25 cellular contexts compared by ENCODE assay signal in the genomic region with DNA sequence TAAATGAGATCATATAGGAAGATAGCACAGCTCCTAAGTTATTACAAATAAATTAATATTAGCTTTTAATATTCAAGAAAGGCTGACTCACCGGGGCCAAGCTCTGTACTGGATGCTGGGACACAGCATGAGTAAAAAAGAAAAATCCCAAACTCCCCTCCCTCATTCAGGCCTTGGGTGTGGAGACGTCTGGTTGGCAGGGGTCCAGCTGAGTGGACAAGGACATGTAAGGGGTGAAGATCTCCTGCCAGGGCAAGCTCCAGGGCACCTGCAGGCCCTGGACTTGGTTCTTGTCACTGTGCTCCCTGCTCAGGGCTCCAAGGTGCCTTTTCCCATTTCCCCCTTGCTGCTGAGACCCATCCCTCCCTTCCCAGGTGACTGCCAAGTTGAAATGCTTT.
DNase-seq lines count a peak whose midpoint lies in the region; ATAC-seq, FAIRE-seq and TF ChIP-seq lines count a peak whose summit lies in the region.
"Had no signal": no experiment of that assay in that cellular context is flagged by ENCODE, and none has a peak within 500 bp of the region (broad histone marks: within the 10 kb centered on the region; RNA-seq: fewer than 3 reads in every experiment).

No MANE protein-coding gene starts in this region.

- H3K36me3 ChIP-seq in bronchial epithelial cell (ENCODE audit: control insufficient read depth, insufficient read depth, low read length) (no peaks in the 10 kb centered on the region), mucosa of rectum (ENCODE audit: control insufficient read depth in 2 of 2, insufficient read depth in 2 of 2, low read length in 2 of 2) (no peaks in the 10 kb centered on the region), subcutaneous abdominal adipose tissue (ENCODE audit: control insufficient read depth in 5 of 5, insufficient read depth in 5 of 5, low read length in 5 of 5) (no peaks in the 10 kb centered on the region)
- H3K36me3 ChIP-seq: ascending aorta had no signal

- H3K9ac ChIP-seq in mucosa of rectum (ENCODE audit: low read depth in 1 of 2, low read length in 2 of 2): no peak overlapping the region
- no peak overlapping the region for H3K9ac ChIP-seq in subcutaneous abdominal adipose tissue (ENCODE audit: low read length in 5 of 5)

- no peak overlapping the region for H3K4me3 ChIP-seq in bronchial epithelial cell (ENCODE audit: low read depth, low read length)
- H3K4me3 ChIP-seq in mucosa of rectum (ENCODE audit: low read length in 2 of 2): no peak overlapping the region
- H3K4me3 ChIP-seq in subcutaneous abdominal adipose tissue (ENCODE audit: low read depth in 1 of 5, low read length in 5 of 5): no peak overlapping the region
- H3K4me3 ChIP-seq: ascending aorta, GM12878 had no signal

- H3K9me3 ChIP-seq in mucosa of rectum (ENCODE audit: control insufficient read depth in 2 of 2, low read length in 2 of 2) (no peaks in the 10 kb centered on the region), subcutaneous abdominal adipose tissue (ENCODE audit: control insufficient read depth in 5 of 5, low read length in 5 of 5) (no peaks in the 10 kb centered on the region)
- H3K9me3 ChIP-seq: ascending aorta had no signal

- H3K4me1 ChIP-seq in mucosa of rectum (ENCODE audit: control insufficient read depth in 2 of 2, insufficient read depth in 2 of 2, low read length in 2 of 2) (peaks cover 9 to 12% of the 10 kb centered on the region in 2 donors), subcutaneous abdominal adipose tissue (ENCODE audit: control insufficient read depth in 5 of 5, insufficient read depth in 5 of 5, low read length in 5 of 5) (peaks cover 3 to 22% (median 16%) of the 10 kb centered on the region in 5 donors)
- H3K4me1 ChIP-seq: ascending aorta had no signal

- no peak for ATAC-seq in GM21737 (IDR thresholded peaks at IDR 0.05; ENCODE audit: unreplicated experiment)
- no peak for ATAC-seq in GM19395 (IDR thresholded peaks at IDR 0.05; ENCODE audit: unreplicated experiment)
- ATAC-seq: activated naive CD4-positive, alpha-beta T cell treated with anti-CD3 and anti-CD28 coated beads, Interleukin-2, amount 50 U/mL, for 72 hours; GM12878; HepG2; T-cell had no signal

- TF ChIP-seq EP300 in Ishikawa (IDR thresholded peaks at IDR 0.05; ENCODE audit: borderline replicate concordance): no peak

- TF ChIP-seq RAD21 in Ishikawa (IDR thresholded peaks at IDR 0.05; ENCODE audit: low read depth): no peak

- FAIRE-seq in bronchial epithelial cell (lab: Jason Lieb, UNC): no peak
- FAIRE-seq: frontal cortex, GM12878, HepG2, small intestine had no signal

- TF ChIP-seq CTCF in bronchial epithelial cell (IDR thresholded peaks at IDR 0.05; ENCODE audit: insufficient read depth, low read length, severe bottlenecking): no peak

- H3K27me3 ChIP-seq in bronchial epithelial cell (ENCODE audit: control insufficient read depth, insufficient read depth, low read length) (no peaks in the 10 kb centered on the region), mucosa of rectum (ENCODE audit: control insufficient read depth in 2 of 2, insufficient read depth in 2 of 2, low read length in 2 of 2) (no peaks in the 10 kb centered on the region), subcutaneous abdominal adipose tissue (ENCODE audit: control insufficient read depth in 5 of 5, insufficient read depth in 4 of 5, low read length in 5 of 5) (no peaks in the 10 kb centered on the region)
- H3K27me3 ChIP-seq: ascending aorta had no signal

- DNase-seq in bronchial epithelial cell (ENCODE audit: low read depth) (peak; percentile 45), LoVo (ENCODE audit: low spot score) (no peak), occipital lobe (lab: John Stamatoyannopoulos, UW) (no peak)
- DNase-seq: activated CD4-positive, alpha-beta T cell treated with anti-CD3 and anti-CD28 coated beads, Interleukin-2, amount 50 U/mL, for 4 hours; activated CD4-positive, CD25-positive, alpha-beta regulatory T cell; activated CD8-positive, alpha-beta memory T cell treated with anti-CD3 and anti-CD28 coated beads, Interleukin-2, amount 50 U/mL, for 4 hours; effector CD4-positive, alpha-beta T cell; HCEC 1CT; left ventricle myocardium superior; NCI-H1092 treated with DMSO at 0.1 percent for 48 hours; NCI-H187 treated with DMSO at 0.1 percent for 48 hours; NCI-H2227 treated with DMSO at 0.1 percent for 48 hours; SIG-M5; small intestine; T-cell had no signal

- H3K27ac ChIP-seq in mucosa of rectum (ENCODE audit: low read depth in 2 of 2, low read length in 2 of 2) (peak overlapping the region; percentile 1 to 48), subcutaneous abdominal adipose tissue (ENCODE audit: low read depth, low read length) (peak overlapping the region; percentile 51)
- H3K27ac ChIP-seq: ascending aorta had no signal

TF ChIP-seq in Ishikawa, 13 proteins besides CTCF, POLR2A, EP300 and RAD21:
- TF ChIP-seq CREB1 (IDR thresholded peaks at IDR 0.05; ENCODE audit: low read depth): no peak
- peak; percentile 31; the same call in 1 of the 2 replicates for TF ChIP-seq NFIC (IDR thresholded peaks at IDR 0.05)
- TF ChIP-seq, protein P1, sequence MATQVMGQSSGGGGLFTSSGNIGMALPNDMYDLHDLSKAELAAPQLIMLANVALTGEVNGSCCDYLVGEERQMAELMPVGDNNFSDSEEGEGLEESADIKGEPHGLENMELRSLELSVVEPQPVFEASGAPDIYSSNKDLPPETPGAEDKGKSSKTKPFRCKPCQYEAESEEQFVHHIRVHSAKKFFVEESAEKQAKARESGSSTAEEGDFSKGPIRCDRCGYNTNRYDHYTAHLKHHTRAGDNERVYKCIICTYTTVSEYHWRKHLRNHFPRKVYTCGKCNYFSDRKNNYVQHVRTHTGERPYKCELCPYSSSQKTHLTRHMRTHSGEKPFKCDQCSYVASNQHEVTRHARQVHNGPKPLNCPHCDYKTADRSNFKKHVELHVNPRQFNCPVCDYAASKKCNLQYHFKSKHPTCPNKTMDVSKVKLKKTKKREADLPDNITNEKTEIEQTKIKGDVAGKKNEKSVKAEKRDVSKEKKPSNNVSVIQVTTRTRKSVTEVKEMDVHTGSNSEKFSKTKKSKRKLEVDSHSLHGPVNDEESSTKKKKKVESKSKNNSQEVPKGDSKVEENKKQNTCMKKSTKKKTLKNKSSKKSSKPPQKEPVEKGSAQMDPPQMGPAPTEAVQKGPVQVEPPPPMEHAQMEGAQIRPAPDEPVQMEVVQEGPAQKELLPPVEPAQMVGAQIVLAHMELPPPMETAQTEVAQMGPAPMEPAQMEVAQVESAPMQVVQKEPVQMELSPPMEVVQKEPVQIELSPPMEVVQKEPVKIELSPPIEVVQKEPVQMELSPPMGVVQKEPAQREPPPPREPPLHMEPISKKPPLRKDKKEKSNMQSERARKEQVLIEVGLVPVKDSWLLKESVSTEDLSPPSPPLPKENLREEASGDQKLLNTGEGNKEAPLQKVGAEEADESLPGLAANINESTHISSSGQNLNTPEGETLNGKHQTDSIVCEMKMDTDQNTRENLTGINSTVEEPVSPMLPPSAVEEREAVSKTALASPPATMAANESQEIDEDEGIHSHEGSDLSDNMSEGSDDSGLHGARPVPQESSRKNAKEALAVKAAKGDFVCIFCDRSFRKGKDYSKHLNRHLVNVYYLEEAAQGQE (IDR thresholded peaks at IDR 0.05; ENCODE audit: low read depth): no peak
TF ChIP-seq in Ishikawa: peak in this region for 1.
